Comparison of ENCODE assay signal across 28 cellular contexts in the genomic region with DNA sequence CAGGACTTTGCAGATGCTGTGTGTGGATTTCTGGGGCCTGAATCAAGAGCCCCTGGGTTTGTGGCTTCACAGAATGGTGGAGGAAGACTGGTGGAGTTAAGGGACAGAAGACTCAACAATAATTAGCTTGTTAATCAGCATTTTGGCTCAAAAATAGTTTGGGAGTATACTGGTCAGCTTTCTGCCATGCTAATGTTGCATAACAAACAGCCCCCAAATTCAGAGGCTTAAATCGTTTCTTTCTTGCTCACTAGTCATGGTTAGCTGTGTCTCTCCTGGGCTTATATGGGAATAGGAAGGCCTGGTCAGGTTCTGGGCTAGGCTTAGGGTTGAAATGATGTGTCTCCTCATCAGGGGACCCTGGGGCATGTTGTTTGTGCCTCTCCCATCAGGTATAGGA.
"Had no signal": no experiment of that assay in that cellular context is flagged by ENCODE, and none has a peak within 500 bp of the region (broad histone marks: within the 10 kb centered on the region; RNA-seq: fewer than 3 reads in every experiment).

No MANE protein-coding gene starts in this region.

- H3K9me3 ChIP-seq: colonic mucosa, esophagus muscularis mucosa, esophagus squamous epithelium, gastrocnemius medialis, gastroesophageal sphincter, heart left ventricle, heart right ventricle had no signal

- FAIRE-seq: colon, endometrium, endothelial cell of umbilical vein, frontal cortex had no signal

- DNase-seq: colonic mucosa; cortex of kidney; dermis blood vessel endothelial cell; dorsolateral prefrontal cortex; effector CD4-positive, alpha-beta T cell; effector CD8-positive, alpha-beta T cell; effector memory CD4-positive, alpha-beta T cell; effector memory CD8-positive, alpha-beta T cell; endodermal cell; erythroblast; esophagus squamous epithelium; foreskin fibroblast; foreskin keratinocyte; foreskin melanocyte; gastrocnemius medialis; glutamatergic neuron; head of caudate nucleus; heart left ventricle; heart right ventricle had no signal

- H3K27me3 ChIP-seq: colonic mucosa, esophagus muscularis mucosa, esophagus squamous epithelium, foreskin keratinocyte, gastrocnemius medialis, gastroesophageal sphincter had no signal

- H3K27ac ChIP-seq: colonic mucosa, coronary artery, dorsolateral prefrontal cortex, epithelial cell of prostate, esophagus muscularis mucosa, esophagus squamous epithelium, foreskin keratinocyte, gastrocnemius medialis, gastroesophageal sphincter, heart left ventricle, heart right ventricle had no signal

- ATAC-seq: effector memory CD8-positive, alpha-beta T cell; esophagus mucosa; foreskin keratinocyte; gastrocnemius medialis; gastroesophageal sphincter; heart left ventricle; heart right ventricle had no signal

- H3K4me3 ChIP-seq: colonic mucosa, coronary artery, dorsolateral prefrontal cortex, esophagus muscularis mucosa, esophagus squamous epithelium, gastrocnemius medialis, gastroesophageal sphincter, heart left ventricle, heart right ventricle had no signal

- H3K36me3 ChIP-seq: colonic mucosa, esophagus muscularis mucosa, esophagus squamous epithelium, gastrocnemius medialis, gastroesophageal sphincter, heart left ventricle, heart right ventricle had no signal

- H3K4me1 ChIP-seq: colonic mucosa, esophagus squamous epithelium, foreskin keratinocyte, heart left ventricle, heart right ventricle had no signal
